1 cellular context compared by ENCODE assay signal in the genomic region with DNA sequence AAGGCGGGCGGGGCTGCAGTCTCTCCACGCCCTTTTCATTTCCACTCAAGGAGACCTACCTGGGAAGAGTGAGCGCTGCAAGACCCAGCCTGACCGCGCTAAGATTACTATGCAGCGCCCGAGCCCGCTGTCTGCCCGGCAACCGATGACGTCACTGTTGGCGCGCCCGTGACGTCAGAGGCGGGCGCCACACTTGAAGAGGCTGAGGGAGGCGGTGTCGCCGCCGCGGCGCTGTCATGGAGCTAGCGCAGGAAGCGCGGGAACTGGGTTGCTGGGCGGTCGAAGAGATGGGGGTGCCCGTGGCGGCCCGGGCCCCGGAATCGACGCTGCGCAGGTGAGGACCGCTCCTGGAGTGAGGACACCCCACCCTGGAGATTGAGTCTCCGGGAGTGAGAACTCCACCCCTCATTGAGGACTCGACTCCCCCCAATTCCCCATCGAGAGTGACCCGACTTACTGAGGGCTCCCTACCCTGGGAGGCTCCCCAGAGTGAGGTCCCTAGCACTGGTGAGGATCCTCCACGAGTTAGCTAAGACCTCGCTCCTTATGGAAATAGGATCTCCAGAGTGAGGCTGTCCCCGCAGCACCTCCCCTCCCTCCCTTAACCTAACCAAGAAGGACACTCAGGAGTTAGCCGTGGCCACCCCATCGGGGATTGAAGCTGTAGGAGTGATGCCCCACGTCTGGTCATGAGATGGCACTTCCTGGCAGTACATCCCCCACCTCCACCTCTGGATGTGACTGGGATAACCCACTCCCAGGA.
TF ChIP-seq lines count a peak whose summit lies in the region.

A gene with protein sequence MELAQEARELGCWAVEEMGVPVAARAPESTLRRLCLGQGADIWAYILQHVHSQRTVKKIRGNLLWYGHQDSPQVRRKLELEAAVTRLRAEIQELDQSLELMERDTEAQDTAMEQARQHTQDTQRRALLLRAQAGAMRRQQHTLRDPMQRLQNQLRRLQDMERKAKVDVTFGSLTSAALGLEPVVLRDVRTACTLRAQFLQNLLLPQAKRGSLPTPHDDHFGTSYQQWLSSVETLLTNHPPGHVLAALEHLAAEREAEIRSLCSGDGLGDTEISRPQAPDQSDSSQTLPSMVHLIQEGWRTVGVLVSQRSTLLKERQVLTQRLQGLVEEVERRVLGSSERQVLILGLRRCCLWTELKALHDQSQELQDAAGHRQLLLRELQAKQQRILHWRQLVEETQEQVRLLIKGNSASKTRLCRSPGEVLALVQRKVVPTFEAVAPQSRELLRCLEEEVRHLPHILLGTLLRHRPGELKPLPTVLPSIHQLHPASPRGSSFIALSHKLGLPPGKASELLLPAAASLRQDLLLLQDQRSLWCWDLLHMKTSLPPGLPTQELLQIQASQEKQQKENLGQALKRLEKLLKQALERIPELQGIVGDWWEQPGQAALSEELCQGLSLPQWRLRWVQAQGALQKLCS (plus strand): TSS at position 177 of the 763 bp plus-strand sequence. CDS start 60 bp downstream, at position 237.

TF ChIP-seq in K562, 482 proteins besides CTCF, POLR2A, EP300 and RAD21 (continued from another document and continues in another):
- TF ChIP-seq, protein P1, sequence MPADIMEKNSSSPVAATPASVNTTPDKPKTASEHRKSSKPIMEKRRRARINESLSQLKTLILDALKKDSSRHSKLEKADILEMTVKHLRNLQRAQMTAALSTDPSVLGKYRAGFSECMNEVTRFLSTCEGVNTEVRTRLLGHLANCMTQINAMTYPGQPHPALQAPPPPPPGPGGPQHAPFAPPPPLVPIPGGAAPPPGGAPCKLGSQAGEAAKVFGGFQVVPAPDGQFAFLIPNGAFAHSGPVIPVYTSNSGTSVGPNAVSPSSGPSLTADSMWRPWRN (IDR thresholded peaks at IDR 0.05; ENCODE audit: low read depth): peak; percentile 52; the same call in 1 of the 2 replicates
- TF ChIP-seq, protein P2, sequence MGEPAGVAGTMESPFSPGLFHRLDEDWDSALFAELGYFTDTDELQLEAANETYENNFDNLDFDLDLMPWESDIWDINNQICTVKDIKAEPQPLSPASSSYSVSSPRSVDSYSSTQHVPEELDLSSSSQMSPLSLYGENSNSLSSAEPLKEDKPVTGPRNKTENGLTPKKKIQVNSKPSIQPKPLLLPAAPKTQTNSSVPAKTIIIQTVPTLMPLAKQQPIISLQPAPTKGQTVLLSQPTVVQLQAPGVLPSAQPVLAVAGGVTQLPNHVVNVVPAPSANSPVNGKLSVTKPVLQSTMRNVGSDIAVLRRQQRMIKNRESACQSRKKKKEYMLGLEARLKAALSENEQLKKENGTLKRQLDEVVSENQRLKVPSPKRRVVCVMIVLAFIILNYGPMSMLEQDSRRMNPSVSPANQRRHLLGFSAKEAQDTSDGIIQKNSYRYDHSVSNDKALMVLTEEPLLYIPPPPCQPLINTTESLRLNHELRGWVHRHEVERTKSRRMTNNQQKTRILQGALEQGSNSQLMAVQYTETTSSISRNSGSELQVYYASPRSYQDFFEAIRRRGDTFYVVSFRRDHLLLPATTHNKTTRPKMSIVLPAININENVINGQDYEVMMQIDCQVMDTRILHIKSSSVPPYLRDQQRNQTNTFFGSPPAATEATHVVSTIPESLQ (CRISPR knock-in tag; IDR thresholded peaks at IDR 0.05): no peak
- TF ChIP-seq, protein P3, sequence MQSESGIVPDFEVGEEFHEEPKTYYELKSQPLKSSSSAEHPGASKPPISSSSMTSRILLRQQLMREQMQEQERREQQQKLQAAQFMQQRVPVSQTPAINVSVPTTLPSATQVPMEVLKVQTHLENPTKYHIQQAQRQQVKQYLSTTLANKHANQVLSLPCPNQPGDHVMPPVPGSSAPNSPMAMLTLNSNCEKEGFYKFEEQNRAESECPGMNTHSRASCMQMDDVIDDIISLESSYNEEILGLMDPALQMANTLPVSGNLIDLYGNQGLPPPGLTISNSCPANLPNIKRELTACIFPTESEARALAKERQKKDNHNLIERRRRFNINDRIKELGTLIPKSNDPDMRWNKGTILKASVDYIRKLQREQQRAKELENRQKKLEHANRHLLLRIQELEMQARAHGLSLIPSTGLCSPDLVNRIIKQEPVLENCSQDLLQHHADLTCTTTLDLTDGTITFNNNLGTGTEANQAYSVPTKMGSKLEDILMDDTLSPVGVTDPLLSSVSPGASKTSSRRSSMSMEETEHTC (IDR thresholded peaks at IDR 0.05): no peak
- TF ChIP-seq, protein P4, sequence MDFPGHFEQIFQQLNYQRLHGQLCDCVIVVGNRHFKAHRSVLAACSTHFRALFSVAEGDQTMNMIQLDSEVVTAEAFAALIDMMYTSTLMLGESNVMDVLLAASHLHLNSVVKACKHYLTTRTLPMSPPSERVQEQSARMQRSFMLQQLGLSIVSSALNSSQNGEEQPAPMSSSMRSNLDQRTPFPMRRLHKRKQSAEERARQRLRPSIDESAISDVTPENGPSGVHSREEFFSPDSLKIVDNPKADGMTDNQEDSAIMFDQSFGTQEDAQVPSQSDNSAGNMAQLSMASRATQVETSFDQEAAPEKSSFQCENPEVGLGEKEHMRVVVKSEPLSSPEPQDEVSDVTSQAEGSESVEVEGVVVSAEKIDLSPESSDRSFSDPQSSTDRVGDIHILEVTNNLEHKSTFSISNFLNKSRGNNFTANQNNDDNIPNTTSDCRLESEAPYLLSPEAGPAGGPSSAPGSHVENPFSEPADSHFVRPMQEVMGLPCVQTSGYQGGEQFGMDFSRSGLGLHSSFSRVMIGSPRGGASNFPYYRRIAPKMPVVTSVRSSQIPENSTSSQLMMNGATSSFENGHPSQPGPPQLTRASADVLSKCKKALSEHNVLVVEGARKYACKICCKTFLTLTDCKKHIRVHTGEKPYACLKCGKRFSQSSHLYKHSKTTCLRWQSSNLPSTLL (IDR thresholded peaks at IDR 0.05): no peak
- TF ChIP-seq, protein P5, sequence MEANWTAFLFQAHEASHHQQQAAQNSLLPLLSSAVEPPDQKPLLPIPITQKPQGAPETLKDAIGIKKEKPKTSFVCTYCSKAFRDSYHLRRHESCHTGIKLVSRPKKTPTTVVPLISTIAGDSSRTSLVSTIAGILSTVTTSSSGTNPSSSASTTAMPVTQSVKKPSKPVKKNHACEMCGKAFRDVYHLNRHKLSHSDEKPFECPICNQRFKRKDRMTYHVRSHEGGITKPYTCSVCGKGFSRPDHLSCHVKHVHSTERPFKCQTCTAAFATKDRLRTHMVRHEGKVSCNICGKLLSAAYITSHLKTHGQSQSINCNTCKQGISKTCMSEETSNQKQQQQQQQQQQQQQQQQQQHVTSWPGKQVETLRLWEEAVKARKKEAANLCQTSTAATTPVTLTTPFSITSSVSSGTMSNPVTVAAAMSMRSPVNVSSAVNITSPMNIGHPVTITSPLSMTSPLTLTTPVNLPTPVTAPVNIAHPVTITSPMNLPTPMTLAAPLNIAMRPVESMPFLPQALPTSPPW (CRISPR knock-in tag; IDR thresholded peaks at IDR 0.05): peak; percentile 61
- TF ChIP-seq IRF2 (CRISPR knock-in tag; IDR thresholded peaks at IDR 0.05): no peak
- no peak for TF ChIP-seq MAFK (IDR thresholded peaks at IDR 0.05; ENCODE audit: low read length)
- TF ChIP-seq RB1 (IDR thresholded peaks at IDR 0.05; ENCODE audit: low read depth): peak; percentile 100
- TF ChIP-seq EHMT2 (IDR thresholded peaks at IDR 0.05): no peak
- no peak for TF ChIP-seq ZNF174 (CRISPR knock-in tag; IDR thresholded peaks at IDR 0.05)
- TF ChIP-seq, protein P6, sequence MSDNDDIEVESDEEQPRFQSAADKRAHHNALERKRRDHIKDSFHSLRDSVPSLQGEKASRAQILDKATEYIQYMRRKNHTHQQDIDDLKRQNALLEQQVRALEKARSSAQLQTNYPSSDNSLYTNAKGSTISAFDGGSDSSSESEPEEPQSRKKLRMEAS (CRISPR knock-in tag; IDR thresholded peaks at IDR 0.05): peak; percentile 82
- peak; percentile 96 for TF ChIP-seq POLR2G (IDR thresholded peaks at IDR 0.05; ENCODE audit: low read depth, low read length)
- TF ChIP-seq, protein P7, sequence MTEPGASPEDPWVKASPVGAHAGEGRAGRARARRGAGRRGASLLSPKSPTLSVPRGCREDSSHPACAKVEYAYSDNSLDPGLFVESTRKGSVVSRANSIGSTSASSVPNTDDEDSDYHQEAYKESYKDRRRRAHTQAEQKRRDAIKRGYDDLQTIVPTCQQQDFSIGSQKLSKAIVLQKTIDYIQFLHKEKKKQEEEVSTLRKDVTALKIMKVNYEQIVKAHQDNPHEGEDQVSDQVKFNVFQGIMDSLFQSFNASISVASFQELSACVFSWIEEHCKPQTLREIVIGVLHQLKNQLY (CRISPR knock-in tag; conservative IDR thresholded peaks at IDR 0.05): no peak
- TF ChIP-seq ARID2 (IDR thresholded peaks at IDR 0.05): no peak
- no peak for TF ChIP-seq RBM25 (IDR thresholded peaks at IDR 0.05; ENCODE audit: low read depth, low read length, severe bottlenecking)
- no peak for TF ChIP-seq SP2 (IDR thresholded peaks at IDR 0.05; ENCODE audit: extremely low read depth, low read depth, low read length, poor library complexity, severe bottlenecking)
- TF ChIP-seq MAFF (IDR thresholded peaks at IDR 0.05; ENCODE audit: low read length): no peak
- TF ChIP-seq ZNF778 (CRISPR knock-in tag; IDR thresholded peaks at IDR 0.05): no peak
- TF ChIP-seq ZNF79 (CRISPR knock-in tag; IDR thresholded peaks at IDR 0.05; ENCODE audit: low read depth): 0 out of 2 replicates have a peak, but pooled peaks have one; percentile 32
- peak; percentile 54 for TF ChIP-seq KDM5B (IDR thresholded peaks at IDR 0.05; ENCODE audit: insufficient replicate concordance, low read depth, low read length)
- TF ChIP-seq NCOA2 (IDR thresholded peaks at IDR 0.05; ENCODE audit: partially characterized antibody in 2 of 2): no peak
- no peak for TF ChIP-seq HDAC3 (IDR thresholded peaks at IDR 0.05; ENCODE audit: borderline replicate concordance, partially characterized antibody)
- 0 out of 2 replicates have a peak, but pooled peaks have one; percentile 14 for TF ChIP-seq SMC3 (conservative IDR thresholded peaks at IDR 0.05; ENCODE audit: insufficient read depth, low read depth, low read length)
- TF ChIP-seq FIP1L1 (IDR thresholded peaks at IDR 0.05; ENCODE audit: low read depth, low read length, poor library complexity, severe bottlenecking): peak; percentile 66
- no peak for TF ChIP-seq GTF2A2 (tag; IDR thresholded peaks at IDR 0.05)
- TF ChIP-seq, protein P8, sequence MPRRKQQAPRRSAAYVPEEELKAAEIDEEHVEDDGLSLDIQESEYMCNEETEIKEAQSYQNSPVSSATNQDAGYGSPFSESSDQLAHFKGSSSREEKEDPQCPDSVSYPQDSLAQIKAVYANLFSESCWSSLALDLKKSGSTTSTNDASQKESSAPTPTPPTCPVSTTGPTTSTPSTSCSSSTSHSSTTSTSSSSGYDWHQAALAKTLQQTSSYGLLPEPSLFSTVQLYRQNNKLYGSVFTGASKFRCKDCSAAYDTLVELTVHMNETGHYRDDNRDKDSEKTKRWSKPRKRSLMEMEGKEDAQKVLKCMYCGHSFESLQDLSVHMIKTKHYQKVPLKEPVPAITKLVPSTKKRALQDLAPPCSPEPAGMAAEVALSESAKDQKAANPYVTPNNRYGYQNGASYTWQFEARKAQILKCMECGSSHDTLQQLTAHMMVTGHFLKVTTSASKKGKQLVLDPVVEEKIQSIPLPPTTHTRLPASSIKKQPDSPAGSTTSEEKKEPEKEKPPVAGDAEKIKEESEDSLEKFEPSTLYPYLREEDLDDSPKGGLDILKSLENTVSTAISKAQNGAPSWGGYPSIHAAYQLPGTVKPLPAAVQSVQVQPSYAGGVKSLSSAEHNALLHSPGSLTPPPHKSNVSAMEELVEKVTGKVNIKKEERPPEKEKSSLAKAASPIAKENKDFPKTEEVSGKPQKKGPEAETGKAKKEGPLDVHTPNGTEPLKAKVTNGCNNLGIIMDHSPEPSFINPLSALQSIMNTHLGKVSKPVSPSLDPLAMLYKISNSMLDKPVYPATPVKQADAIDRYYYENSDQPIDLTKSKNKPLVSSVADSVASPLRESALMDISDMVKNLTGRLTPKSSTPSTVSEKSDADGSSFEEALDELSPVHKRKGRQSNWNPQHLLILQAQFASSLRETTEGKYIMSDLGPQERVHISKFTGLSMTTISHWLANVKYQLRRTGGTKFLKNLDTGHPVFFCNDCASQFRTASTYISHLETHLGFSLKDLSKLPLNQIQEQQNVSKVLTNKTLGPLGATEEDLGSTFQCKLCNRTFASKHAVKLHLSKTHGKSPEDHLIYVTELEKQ (CRISPR knock-in tag; IDR thresholded peaks at IDR 0.05): peak; percentile 37; the same call in 1 of the 2 replicates
- no peak; the same call in 1 of the 2 replicates for TF ChIP-seq ZNF175 (CRISPR knock-in tag; IDR thresholded peaks at IDR 0.05; ENCODE audit: low read depth)
- TF ChIP-seq, protein P9, sequence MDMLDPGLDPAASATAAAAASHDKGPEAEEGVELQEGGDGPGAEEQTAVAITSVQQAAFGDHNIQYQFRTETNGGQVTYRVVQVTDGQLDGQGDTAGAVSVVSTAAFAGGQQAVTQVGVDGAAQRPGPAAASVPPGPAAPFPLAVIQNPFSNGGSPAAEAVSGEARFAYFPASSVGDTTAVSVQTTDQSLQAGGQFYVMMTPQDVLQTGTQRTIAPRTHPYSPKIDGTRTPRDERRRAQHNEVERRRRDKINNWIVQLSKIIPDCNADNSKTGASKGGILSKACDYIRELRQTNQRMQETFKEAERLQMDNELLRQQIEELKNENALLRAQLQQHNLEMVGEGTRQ (CRISPR knock-in tag; IDR thresholded peaks at IDR 0.05): no peak
- no peak for TF ChIP-seq ZNF354B (CRISPR knock-in tag; IDR thresholded peaks at IDR 0.05)
- no peak for TF ChIP-seq ZNF764 (CRISPR knock-in tag; IDR thresholded peaks at IDR 0.05; ENCODE audit: low read depth)
- TF ChIP-seq, protein P10, sequence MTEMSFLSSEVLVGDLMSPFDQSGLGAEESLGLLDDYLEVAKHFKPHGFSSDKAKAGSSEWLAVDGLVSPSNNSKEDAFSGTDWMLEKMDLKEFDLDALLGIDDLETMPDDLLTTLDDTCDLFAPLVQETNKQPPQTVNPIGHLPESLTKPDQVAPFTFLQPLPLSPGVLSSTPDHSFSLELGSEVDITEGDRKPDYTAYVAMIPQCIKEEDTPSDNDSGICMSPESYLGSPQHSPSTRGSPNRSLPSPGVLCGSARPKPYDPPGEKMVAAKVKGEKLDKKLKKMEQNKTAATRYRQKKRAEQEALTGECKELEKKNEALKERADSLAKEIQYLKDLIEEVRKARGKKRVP (CRISPR knock-in tag; IDR thresholded peaks at IDR 0.05): no peak
